Comparison of ENCODE assay signal across 1 cellular context in the genomic region with DNA sequence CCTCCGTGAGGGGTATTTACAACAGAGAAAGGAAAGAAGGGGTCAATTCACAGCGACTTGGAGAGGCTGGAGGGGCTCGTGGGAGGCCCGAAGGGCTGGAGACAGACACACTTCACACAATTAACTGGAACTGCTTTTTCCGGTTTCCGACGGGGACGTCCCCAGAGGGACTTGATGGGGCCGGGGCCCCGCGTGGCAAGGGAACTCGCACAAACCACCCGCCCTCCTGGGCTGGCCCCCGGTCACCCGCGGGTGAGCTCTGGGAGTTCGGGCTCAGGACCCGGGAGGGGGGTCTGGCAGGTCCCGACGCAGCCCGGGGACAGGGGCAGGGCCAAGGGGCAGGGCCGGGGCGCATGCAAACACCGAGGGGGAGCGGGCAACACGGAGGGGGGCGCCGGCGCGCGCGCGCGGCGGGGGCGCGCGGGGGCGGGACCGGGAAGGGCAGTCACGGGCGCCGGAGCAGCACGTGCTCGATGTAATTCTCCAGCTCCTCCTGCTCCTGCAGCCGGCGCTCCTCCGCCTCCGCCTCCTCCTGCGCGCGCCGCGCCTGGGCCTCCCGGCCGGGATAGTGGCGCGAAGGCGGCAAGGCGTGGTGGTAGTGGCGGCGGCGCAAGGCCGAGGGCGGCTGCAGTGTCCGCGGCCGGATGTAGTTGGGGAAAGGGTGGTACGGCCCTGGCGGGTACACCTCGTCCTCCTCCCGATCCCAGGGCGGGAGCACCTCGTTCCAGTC.
TF ChIP-seq lines count a peak whose summit lies in the region.

No MANE protein-coding gene starts in this region.

TF ChIP-seq in K562, 482 proteins besides CTCF, POLR2A, EP300 and RAD21 (continued from another document and continues in another):
- TF ChIP-seq, protein P1, sequence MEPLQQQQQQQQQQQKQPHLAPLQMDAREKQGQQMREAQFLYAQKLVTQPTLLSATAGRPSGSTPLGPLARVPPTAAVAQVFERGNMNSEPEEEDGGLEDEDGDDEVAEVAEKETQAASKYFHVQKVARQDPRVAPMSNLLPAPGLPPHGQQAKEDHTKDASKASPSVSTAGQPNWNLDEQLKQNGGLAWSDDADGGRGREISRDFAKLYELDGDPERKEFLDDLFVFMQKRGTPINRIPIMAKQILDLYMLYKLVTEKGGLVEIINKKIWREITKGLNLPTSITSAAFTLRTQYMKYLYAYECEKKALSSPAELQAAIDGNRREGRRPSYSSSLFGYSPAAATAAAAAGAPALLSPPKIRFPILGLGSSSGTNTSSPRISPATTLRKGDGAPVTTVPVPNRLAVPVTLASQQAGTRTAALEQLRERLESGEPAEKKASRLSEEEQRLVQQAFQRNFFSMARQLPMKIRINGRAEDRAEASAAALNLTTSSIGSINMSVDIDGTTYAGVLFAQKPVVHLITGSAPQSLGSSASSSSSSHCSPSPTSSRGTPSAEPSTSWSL (CRISPR knock-in tag; IDR thresholded peaks at IDR 0.05; ENCODE audit: borderline replicate concordance) = no peak
- TF ChIP-seq SMC3 (conservative IDR thresholded peaks at IDR 0.05; ENCODE audit: insufficient read depth, low read depth, low read length) (no peak), C11orf30 (IDR thresholded peaks at IDR 0.05; ENCODE audit: low read depth) (no peak), ZNF408 (CRISPR knock-in tag; IDR thresholded peaks at IDR 0.05; ENCODE audit: low read depth) (no peak), ZNF324 (CRISPR knock-in tag; IDR thresholded peaks at IDR 0.05) (no peak), STAT5A (IDR thresholded peaks at IDR 0.05; ENCODE audit: borderline replicate concordance, low read length) (no peak), ETS2 (tag; IDR thresholded peaks at IDR 0.05; ENCODE audit: borderline replicate concordance, poor library complexity, severe bottlenecking) (no peak), BRF1 (IDR thresholded peaks at IDR 0.05; ENCODE audit: borderline replicate concordance, extremely low read depth, insufficient read length) (no peak), PCBP2 (IDR thresholded peaks at IDR 0.05; ENCODE audit: low read depth, low read length, poor library complexity, severe bottlenecking) (no peak), EZH2 (IDR thresholded peaks at IDR 0.05; ENCODE audit: borderline replicate concordance, low read depth, low read length) (no peak), FOXJ2 (tag; IDR thresholded peaks at IDR 0.05) (no peak), U2AF1 (optimal IDR thresholded peaks at IDR 0.05; ENCODE audit: low read depth, low read length) (peak; percentile 50), CREM (IDR thresholded peaks at IDR 0.05; ENCODE audit: low read depth) (0 out of 2 replicates have a peak, but pooled peaks have one; percentile 8), KDM4B (IDR thresholded peaks at IDR 0.05; ENCODE audit: borderline replicate concordance in 2 of 2, low read depth in 1 of 2) (0 out of 4 replicates have a peak, but pooled peaks of 1 of the 2 experiments have one; percentile 20), KLF13 (tag; IDR thresholded peaks at IDR 0.05; ENCODE audit: borderline replicate concordance, low read depth) (no peak), ZBTB7A (IDR thresholded peaks at IDR 0.05; ENCODE audit: borderline replicate concordance, control insufficient read depth, low read depth, low read length) (no peak; the same call in 1 of the 2 replicates), TAF15 (IDR thresholded peaks at IDR 0.05; ENCODE audit: low read depth, low read length) (no peak), ZZZ3 (IDR thresholded peaks at IDR 0.05) (no peak), MTA2 (IDR thresholded peaks at IDR 0.05; ENCODE audit: low read depth) (no peak), TGIF2 (CRISPR knock-in tag; IDR thresholded peaks at IDR 0.05) (no peak), NFE2L1 (tag; IDR thresholded peaks at IDR 0.05; ENCODE audit: borderline replicate concordance, low read depth) (no peak), PURB (CRISPR knock-in tag; IDR thresholded peaks at IDR 0.05; ENCODE audit: low read depth) (no peak), MED1 (CRISPR knock-in tag; IDR thresholded peaks at IDR 0.05; ENCODE audit: borderline replicate concordance) (no peak), JUNB (CRISPR knock-in tag; conservative IDR thresholded peaks at IDR 0.05) (no peak), TCFL5 (CRISPR knock-in tag; conservative IDR thresholded peaks at IDR 0.05) (no peak), KAT7 (CRISPR knock-in tag; IDR thresholded peaks at IDR 0.05; ENCODE audit: borderline replicate concordance) (no peak), CHD4 (IDR thresholded peaks at IDR 0.05; ENCODE audit: insufficient read depth, insufficient replicate concordance, low read depth, low read length, poor library complexity, severe bottlenecking) (no peak), MCM3 (IDR thresholded peaks at IDR 0.05) (no peak), RAD51 (IDR thresholded peaks at IDR 0.05; ENCODE audit: borderline replicate concordance, low read depth) (no peak), ZNF354B (CRISPR knock-in tag; IDR thresholded peaks at IDR 0.05) (no peak), ZNF347 (CRISPR knock-in tag; IDR thresholded peaks at IDR 0.05; ENCODE audit: low read depth) (no peak), ZNF384 (IDR thresholded peaks at IDR 0.05; ENCODE audit: low read depth, low read length) (no peak), ZNF696 (CRISPR knock-in tag; conservative IDR thresholded peaks at IDR 0.05) (no peak), TAF9B (IDR thresholded peaks at IDR 0.05; ENCODE audit: partially characterized antibody) (no peak), HNRNPLL (IDR thresholded peaks at IDR 0.05; ENCODE audit: low read depth, low read length, poor library complexity, severe bottlenecking) (no peak), POLR2G (IDR thresholded peaks at IDR 0.05; ENCODE audit: low read depth, low read length) (peak; percentile 72), SRSF7 (optimal IDR thresholded peaks at IDR 0.05; ENCODE audit: low read depth, low read length) (no peak), MAFK (IDR thresholded peaks at IDR 0.05; ENCODE audit: low read length) (no peak), HNRNPUL1 (IDR thresholded peaks at IDR 0.05; ENCODE audit: low read length) (no peak), ESRRA (IDR thresholded peaks at IDR 0.05; ENCODE audit: borderline replicate concordance, low read depth) (no peak), CREBBP (IDR thresholded peaks at IDR 0.05; ENCODE audit: low read depth, low read length) (no peak), NFRKB (IDR thresholded peaks at IDR 0.05; ENCODE audit: low read depth) (no peak), MAFF (IDR thresholded peaks at IDR 0.05; ENCODE audit: low read length) (no peak), RBM34 (IDR thresholded peaks at IDR 0.05; ENCODE audit: borderline replicate concordance, insufficient read depth, low read length) (no peak)
- TF ChIP-seq, protein P2, sequence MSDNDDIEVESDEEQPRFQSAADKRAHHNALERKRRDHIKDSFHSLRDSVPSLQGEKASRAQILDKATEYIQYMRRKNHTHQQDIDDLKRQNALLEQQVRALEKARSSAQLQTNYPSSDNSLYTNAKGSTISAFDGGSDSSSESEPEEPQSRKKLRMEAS (CRISPR knock-in tag; IDR thresholded peaks at IDR 0.05) = peak; percentile 87
- TF ChIP-seq, protein P3, sequence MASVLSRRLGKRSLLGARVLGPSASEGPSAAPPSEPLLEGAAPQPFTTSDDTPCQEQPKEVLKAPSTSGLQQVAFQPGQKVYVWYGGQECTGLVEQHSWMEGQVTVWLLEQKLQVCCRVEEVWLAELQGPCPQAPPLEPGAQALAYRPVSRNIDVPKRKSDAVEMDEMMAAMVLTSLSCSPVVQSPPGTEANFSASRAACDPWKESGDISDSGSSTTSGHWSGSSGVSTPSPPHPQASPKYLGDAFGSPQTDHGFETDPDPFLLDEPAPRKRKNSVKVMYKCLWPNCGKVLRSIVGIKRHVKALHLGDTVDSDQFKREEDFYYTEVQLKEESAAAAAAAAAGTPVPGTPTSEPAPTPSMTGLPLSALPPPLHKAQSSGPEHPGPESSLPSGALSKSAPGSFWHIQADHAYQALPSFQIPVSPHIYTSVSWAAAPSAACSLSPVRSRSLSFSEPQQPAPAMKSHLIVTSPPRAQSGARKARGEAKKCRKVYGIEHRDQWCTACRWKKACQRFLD (CRISPR knock-in tag; IDR thresholded peaks at IDR 0.05) = peak; percentile 66; the same call in 1 of the 2 replicates
- TF ChIP-seq, protein P4, sequence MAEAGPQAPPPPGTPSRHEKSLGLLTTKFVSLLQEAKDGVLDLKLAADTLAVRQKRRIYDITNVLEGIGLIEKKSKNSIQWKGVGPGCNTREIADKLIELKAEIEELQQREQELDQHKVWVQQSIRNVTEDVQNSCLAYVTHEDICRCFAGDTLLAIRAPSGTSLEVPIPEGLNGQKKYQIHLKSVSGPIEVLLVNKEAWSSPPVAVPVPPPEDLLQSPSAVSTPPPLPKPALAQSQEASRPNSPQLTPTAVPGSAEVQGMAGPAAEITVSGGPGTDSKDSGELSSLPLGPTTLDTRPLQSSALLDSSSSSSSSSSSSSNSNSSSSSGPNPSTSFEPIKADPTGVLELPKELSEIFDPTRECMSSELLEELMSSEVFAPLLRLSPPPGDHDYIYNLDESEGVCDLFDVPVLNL (CRISPR knock-in tag; IDR thresholded peaks at IDR 0.05; ENCODE audit: low read depth) = no peak; the same call in 1 of the 2 replicates
- TF ChIP-seq, protein P5, sequence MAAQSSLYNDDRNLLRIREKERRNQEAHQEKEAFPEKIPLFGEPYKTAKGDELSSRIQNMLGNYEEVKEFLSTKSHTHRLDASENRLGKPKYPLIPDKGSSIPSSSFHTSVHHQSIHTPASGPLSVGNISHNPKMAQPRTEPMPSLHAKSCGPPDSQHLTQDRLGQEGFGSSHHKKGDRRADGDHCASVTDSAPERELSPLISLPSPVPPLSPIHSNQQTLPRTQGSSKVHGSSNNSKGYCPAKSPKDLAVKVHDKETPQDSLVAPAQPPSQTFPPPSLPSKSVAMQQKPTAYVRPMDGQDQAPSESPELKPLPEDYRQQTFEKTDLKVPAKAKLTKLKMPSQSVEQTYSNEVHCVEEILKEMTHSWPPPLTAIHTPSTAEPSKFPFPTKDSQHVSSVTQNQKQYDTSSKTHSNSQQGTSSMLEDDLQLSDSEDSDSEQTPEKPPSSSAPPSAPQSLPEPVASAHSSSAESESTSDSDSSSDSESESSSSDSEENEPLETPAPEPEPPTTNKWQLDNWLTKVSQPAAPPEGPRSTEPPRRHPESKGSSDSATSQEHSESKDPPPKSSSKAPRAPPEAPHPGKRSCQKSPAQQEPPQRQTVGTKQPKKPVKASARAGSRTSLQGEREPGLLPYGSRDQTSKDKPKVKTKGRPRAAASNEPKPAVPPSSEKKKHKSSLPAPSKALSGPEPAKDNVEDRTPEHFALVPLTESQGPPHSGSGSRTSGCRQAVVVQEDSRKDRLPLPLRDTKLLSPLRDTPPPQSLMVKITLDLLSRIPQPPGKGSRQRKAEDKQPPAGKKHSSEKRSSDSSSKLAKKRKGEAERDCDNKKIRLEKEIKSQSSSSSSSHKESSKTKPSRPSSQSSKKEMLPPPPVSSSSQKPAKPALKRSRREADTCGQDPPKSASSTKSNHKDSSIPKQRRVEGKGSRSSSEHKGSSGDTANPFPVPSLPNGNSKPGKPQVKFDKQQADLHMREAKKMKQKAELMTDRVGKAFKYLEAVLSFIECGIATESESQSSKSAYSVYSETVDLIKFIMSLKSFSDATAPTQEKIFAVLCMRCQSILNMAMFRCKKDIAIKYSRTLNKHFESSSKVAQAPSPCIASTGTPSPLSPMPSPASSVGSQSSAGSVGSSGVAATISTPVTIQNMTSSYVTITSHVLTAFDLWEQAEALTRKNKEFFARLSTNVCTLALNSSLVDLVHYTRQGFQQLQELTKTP (IDR thresholded peaks at IDR 0.05; ENCODE audit: low read depth in 1 of 2, partially characterized antibody in 2 of 2) = no peak
- TF ChIP-seq, protein P6, sequence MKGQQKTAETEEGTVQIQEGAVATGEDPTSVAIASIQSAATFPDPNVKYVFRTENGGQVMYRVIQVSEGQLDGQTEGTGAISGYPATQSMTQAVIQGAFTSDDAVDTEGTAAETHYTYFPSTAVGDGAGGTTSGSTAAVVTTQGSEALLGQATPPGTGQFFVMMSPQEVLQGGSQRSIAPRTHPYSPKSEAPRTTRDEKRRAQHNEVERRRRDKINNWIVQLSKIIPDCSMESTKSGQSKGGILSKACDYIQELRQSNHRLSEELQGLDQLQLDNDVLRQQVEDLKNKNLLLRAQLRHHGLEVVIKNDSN (CRISPR knock-in tag; IDR thresholded peaks at IDR 0.05) = peak; percentile 54
- TF ChIP-seq, protein P7, sequence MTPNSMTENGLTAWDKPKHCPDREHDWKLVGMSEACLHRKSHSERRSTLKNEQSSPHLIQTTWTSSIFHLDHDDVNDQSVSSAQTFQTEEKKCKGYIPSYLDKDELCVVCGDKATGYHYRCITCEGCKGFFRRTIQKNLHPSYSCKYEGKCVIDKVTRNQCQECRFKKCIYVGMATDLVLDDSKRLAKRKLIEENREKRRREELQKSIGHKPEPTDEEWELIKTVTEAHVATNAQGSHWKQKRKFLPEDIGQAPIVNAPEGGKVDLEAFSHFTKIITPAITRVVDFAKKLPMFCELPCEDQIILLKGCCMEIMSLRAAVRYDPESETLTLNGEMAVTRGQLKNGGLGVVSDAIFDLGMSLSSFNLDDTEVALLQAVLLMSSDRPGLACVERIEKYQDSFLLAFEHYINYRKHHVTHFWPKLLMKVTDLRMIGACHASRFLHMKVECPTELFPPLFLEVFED (CRISPR knock-in tag; conservative IDR thresholded peaks at IDR 0.05) = no peak
- TF ChIP-seq, protein P8, sequence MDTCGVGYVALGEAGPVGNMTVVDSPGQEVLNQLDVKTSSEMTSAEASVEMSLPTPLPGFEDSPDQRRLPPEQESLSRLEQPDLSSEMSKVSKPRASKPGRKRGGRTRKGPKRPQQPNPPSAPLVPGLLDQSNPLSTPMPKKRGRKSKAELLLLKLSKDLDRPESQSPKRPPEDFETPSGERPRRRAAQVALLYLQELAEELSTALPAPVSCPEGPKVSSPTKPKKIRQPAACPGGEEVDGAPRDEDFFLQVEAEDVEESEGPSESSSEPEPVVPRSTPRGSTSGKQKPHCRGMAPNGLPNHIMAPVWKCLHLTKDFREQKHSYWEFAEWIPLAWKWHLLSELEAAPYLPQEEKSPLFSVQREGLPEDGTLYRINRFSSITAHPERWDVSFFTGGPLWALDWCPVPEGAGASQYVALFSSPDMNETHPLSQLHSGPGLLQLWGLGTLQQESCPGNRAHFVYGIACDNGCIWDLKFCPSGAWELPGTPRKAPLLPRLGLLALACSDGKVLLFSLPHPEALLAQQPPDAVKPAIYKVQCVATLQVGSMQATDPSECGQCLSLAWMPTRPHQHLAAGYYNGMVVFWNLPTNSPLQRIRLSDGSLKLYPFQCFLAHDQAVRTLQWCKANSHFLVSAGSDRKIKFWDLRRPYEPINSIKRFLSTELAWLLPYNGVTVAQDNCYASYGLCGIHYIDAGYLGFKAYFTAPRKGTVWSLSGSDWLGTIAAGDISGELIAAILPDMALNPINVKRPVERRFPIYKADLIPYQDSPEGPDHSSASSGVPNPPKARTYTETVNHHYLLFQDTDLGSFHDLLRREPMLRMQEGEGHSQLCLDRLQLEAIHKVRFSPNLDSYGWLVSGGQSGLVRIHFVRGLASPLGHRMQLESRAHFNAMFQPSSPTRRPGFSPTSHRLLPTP (IDR thresholded peaks at IDR 0.05; ENCODE audit: borderline replicate concordance, extremely low read depth, insufficient read length) = no peak
- TF ChIP-seq, protein P9, sequence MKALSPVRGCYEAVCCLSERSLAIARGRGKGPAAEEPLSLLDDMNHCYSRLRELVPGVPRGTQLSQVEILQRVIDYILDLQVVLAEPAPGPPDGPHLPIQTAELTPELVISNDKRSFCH (CRISPR knock-in tag; IDR thresholded peaks at IDR 0.05) = no peak
- TF ChIP-seq, protein P9 (tag; IDR thresholded peaks at IDR 0.05) = no peak
- TF ChIP-seq, protein P10, sequence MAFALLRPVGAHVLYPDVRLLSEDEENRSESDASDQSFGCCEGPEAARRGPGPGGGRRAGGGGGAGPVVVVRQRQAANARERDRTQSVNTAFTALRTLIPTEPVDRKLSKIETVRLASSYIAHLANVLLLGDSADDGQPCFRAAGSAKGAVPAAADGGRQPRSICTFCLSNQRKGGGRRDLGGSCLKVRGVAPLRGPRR (CRISPR knock-in tag; IDR thresholded peaks at IDR 0.05) = no peak
